Comparison of ENCODE assay signal across 1 cellular context in genomic region chr11:10604340-10604748, GRCh38.
A peak's percentile ranks its signal among the peaks of the same experiment; 100 is the strongest.
TF ChIP-seq lines count a peak whose summit lies in the region.

No MANE protein-coding gene starts in this region.

TF ChIP-seq in HepG2, 621 proteins besides CTCF, POLR2A, EP300 and RAD21 (continued from another document and continues in another):
- TF ChIP-seq PATZ1 (CRISPR knock-in tag; IDR thresholded peaks at IDR 0.05) (no peak), KLF16 (CRISPR knock-in tag; IDR thresholded peaks at IDR 0.05) (0 out of 4 replicates have a peak, but pooled peaks of 1 of the 2 experiments have one; percentile 19), HNRNPUL1 (IDR thresholded peaks at IDR 0.05; ENCODE audit: low read depth, low read length) (no peak), AHDC1 (CRISPR knock-in tag; IDR thresholded peaks at IDR 0.05; ENCODE audit: borderline replicate concordance) (peak; percentile 52; the same call in 1 of the 2 replicates), POGK (CRISPR knock-in tag; conservative IDR thresholded peaks at IDR 0.05) (no peak), ZNF710 (CRISPR knock-in tag; IDR thresholded peaks at IDR 0.05; ENCODE audit: borderline replicate concordance) (peak; percentile 69; the same call in 1 of the 2 replicates), HNF1A (IDR thresholded peaks at IDR 0.05; ENCODE audit: low read depth) (no peak), HNF1A (CRISPR knock-in tag; IDR thresholded peaks at IDR 0.05; ENCODE audit: borderline replicate concordance) (peak; percentile 61; the same call in 1 of the 2 replicates), PAWR (CRISPR knock-in tag; IDR thresholded peaks at IDR 0.05; ENCODE audit: borderline replicate concordance) (no peak), ZSCAN30 (CRISPR knock-in tag; IDR thresholded peaks at IDR 0.05) (no peak), NFATC3 (CRISPR knock-in tag; IDR thresholded peaks at IDR 0.05) (no peak), MTA3 (CRISPR knock-in tag; IDR thresholded peaks at IDR 0.05) (no peak), ZNF335 (CRISPR knock-in tag; IDR thresholded peaks at IDR 0.05) (no peak), SOX6 (IDR thresholded peaks at IDR 0.05) (no peak), SOX6 (CRISPR knock-in tag; IDR thresholded peaks at IDR 0.05) (peak; percentile 72), ZXDC (CRISPR knock-in tag; IDR thresholded peaks at IDR 0.05) (no peak), ZMAT3 (CRISPR knock-in tag; conservative IDR thresholded peaks at IDR 0.05) (no peak), ZC3H13 (CRISPR knock-in tag; IDR thresholded peaks at IDR 0.05) (no peak), FOSL2 (CRISPR knock-in tag; IDR thresholded peaks at IDR 0.05) (peak; percentile 87), TBX3 (IDR thresholded peaks at IDR 0.05; ENCODE audit: borderline replicate concordance) (peak; percentile 30; the same call in 1 of the 2 replicates), BORCS8-MEF2B (CRISPR knock-in tag; IDR thresholded peaks at IDR 0.05) (no peak), ZNF280D (CRISPR knock-in tag; IDR thresholded peaks at IDR 0.05) (peak; percentile 58; the same call in 1 of the 2 replicates), TFDP2 (CRISPR knock-in tag; IDR thresholded peaks at IDR 0.05) (peak; percentile 56), ADNP (CRISPR knock-in tag; IDR thresholded peaks at IDR 0.05) (no peak), HIC2 (CRISPR knock-in tag; IDR thresholded peaks at IDR 0.05; ENCODE audit: low read depth) (no peak), MIER2 (CRISPR knock-in tag; IDR thresholded peaks at IDR 0.05) (0 out of 2 replicates have a peak, but pooled peaks have one; percentile 15), ZSCAN22 (CRISPR knock-in tag; IDR thresholded peaks at IDR 0.05) (no peak), HDAC2 (CRISPR knock-in tag; IDR thresholded peaks at IDR 0.05) (peak; percentile 72; the same call in 1 of the 2 replicates), YY1 (IDR thresholded peaks at IDR 0.05; ENCODE audit: insufficient read depth, insufficient replicate concordance, low read depth, low read length) (no peak)
